ENCODE assay signal across 15 cellular contexts in genomic region chrX:106933538-106933961, GRCh38. TPM values are rescaled to one million over a fixed set of nuclear protein-coding genes. Genes with fewer than 3 reads are reported as not detected.
DNase-seq lines count a peak whose midpoint lies in the region; ATAC-seq, FAIRE-seq and TF ChIP-seq lines count a peak whose summit lies in the region.
"Had no signal": no experiment of that assay in that cellular context is flagged by ENCODE, and none has a peak within 500 bp of the region (broad histone marks: within the 10 kb centered on the region; RNA-seq: fewer than 3 reads in every experiment).

No MANE protein-coding gene starts in this region.

- H3K79me2 ChIP-seq in K562 (ENCODE audit: control insufficient read depth, insufficient read depth, low read length), result no peaks in the 10 kb centered on the region

- no peak for FAIRE-seq in K562 (lab: Jason Lieb, UNC)

- H3K27ac ChIP-seq in K562 (ENCODE audit: extremely low read depth, low read depth, low read length), result no peak overlapping the region
- H3K27ac ChIP-seq in lower lobe of right lung, result no peak overlapping the region
- H3K27ac ChIP-seq: gastrocnemius medialis had no signal

- no peak overlapping the region for H3K4me3 ChIP-seq in K562
- no peak overlapping the region for H3K4me3 ChIP-seq in lower lobe of right lung
- H3K4me3 ChIP-seq: gastrocnemius medialis had no signal

- 0% methylated on average over 2 of the region's 3 CpGs for WGBS in K562 (ENCODE audit: insufficient coverage, low coverage, missing lambda C conversion rate)

- H3K9me1 ChIP-seq in K562 (ENCODE audit: control insufficient read depth, insufficient read depth, low read length), result no peaks in the 10 kb centered on the region

- no peaks in the 10 kb centered on the region for H4K20me1 ChIP-seq in K562 (replicated peaks; ENCODE audit: control insufficient read depth, insufficient read depth, low read length)

- no peak for TF ChIP-seq RAD21 in K562 (CRISPR knock-in tag; conservative IDR thresholded peaks at IDR 0.05 in 1 of 2, IDR thresholded peaks at IDR 0.05 in 1 of 2)

- in situ Hi-C loops in K562 (cut with MboI), result no loop called here

- H3K27me3 ChIP-seq in K562 (ENCODE audit: control insufficient read depth in 2 of 2, insufficient read depth in 2 of 2, low read length in 2 of 2), result peaks cover 0 to 7% of the 10 kb centered on the region in 2 experiments; a peak in 1 of 5 replicates
- no peaks in the 10 kb centered on the region for H3K27me3 ChIP-seq in lower lobe of right lung (ENCODE audit: low read depth)
- H3K27me3 ChIP-seq: gastrocnemius medialis had no signal

- ATAC-seq in K562, result no peak
- peak; percentile 70 to 73 for ATAC-seq in lower lobe of right lung
- no peak for ATAC-seq in HG02870 (IDR thresholded peaks at IDR 0.05; ENCODE audit: unreplicated experiment)
- ATAC-seq: gastrocnemius medialis had no signal

- no peak overlapping the region for H2AFZ ChIP-seq in K562 (ENCODE audit: low read depth, low read length)

- no peak for TF ChIP-seq EP300 in K562 (IDR thresholded peaks at IDR 0.05; ENCODE audit: low read length)

- no peak for TF ChIP-seq POLR2A in K562 (conservative IDR thresholded peaks at IDR 0.05)

- H3K36me3 ChIP-seq in K562 (ENCODE audit: control insufficient read depth, insufficient read depth, low read length), result no peaks in the 10 kb centered on the region
- H3K36me3 ChIP-seq in lower lobe of right lung, result no peaks in the 10 kb centered on the region
- H3K36me3 ChIP-seq: gastrocnemius medialis had no signal

- POLR2A ChIA-PET in K562 (lab: Yijun Ruan, JAX), result no interaction called here

- H3K9me3 ChIP-seq in K562 (replicated peaks; ENCODE audit: control insufficient read depth, insufficient read depth, low read depth, low read length) (no peaks in the 10 kb centered on the region), lower lobe of right lung (no peaks in the 10 kb centered on the region)
- H3K9me3 ChIP-seq: gastrocnemius medialis had no signal

- CTCF ChIA-PET in K562 (lab: Yijun Ruan, JAX; ENCODE audit: low intra/inter-chr PET ratio), result no interaction called here

- no peak overlapping the region for H3K9ac ChIP-seq in K562 (ENCODE audit: insufficient read depth in 1 of 2, low read depth in 2 of 2, low read length in 2 of 2)

- intact Hi-C loops in K562 (cut with micrococcal nuclease) (no loop called here), lower lobe of right lung (cut with DNase I) (no loop called here)

- H3K4me2 ChIP-seq in K562 (ENCODE audit: insufficient read depth, low read length), result no peak overlapping the region

- BruUV-seq in K562 (replicated peaks; lab: Mats Ljungman, UMichigan), result no TSS peak

- TF ChIP-seq CTCF in K562 (IDR thresholded peaks at IDR 0.05 in 2 of 3, conservative IDR thresholded peaks at IDR 0.05 in 1 of 3; ENCODE audit: insufficient read depth in 2 of 3, low read depth in 1 of 3, low read length in 3 of 3), result no peak
- no peak for TF ChIP-seq CTCF in lower lobe of right lung (IDR thresholded peaks at IDR 0.05)

- DNase-seq in A172 (ENCODE audit: low spot score) (peak; percentile 47), HK-2 (ENCODE audit: unreplicated experiment) (peak; percentile 74), K562 (ENCODE audit: extremely low read depth in 1 of 4, low spot score in 3 of 4) (no peak), lower lobe of right lung (no peak), germinal center (ENCODE audit: low spot score) (no peak), amniotic stem cell (lab: John Stamatoyannopoulos, UW) (no peak)
- DNase-seq in stimulated activated CD4-positive, alpha-beta T cell treated with anti-CD3 and anti-CD28 coated beads, Interleukin-4, amount 100 ng/mL, for 4 hours, result no peak
- DNase-seq: gastrocnemius medialis, NCI-H187, retina had no signal

- H3K4me1 ChIP-seq in K562 (replicated peaks in 1 of 2; ENCODE audit: control insufficient read depth in 2 of 2, insufficient read depth in 2 of 2, low read length in 2 of 2), result no peaks in the 10 kb centered on the region; a peak in 2 of 5 replicates
- no peaks in the 10 kb centered on the region for H3K4me1 ChIP-seq in lower lobe of right lung
- H3K4me1 ChIP-seq: gastrocnemius medialis had no signal

TF ChIP-seq in K562, 482 proteins besides CTCF, POLR2A, EP300 and RAD21 (continues in another document):
- TF ChIP-seq HES1 (IDR thresholded peaks at IDR 0.05; ENCODE audit: low read depth) (peak; percentile 35; the same call in 1 of the 2 replicates), NFIC (IDR thresholded peaks at IDR 0.05) (no peak), TEAD4 (IDR thresholded peaks at IDR 0.05; ENCODE audit: low read length) (peak; percentile 25; the same call in 1 of the 2 replicates), TEAD4 (CRISPR knock-in tag; IDR thresholded peaks at IDR 0.05; ENCODE audit: borderline replicate concordance) (no peak), ELK1 (CRISPR knock-in tag; IDR thresholded peaks at IDR 0.05) (no peak), STAT5B (CRISPR knock-in tag; IDR thresholded peaks at IDR 0.05) (no peak), ZNF174 (CRISPR knock-in tag; IDR thresholded peaks at IDR 0.05) (no peak), PTBP1 (IDR thresholded peaks at IDR 0.05; ENCODE audit: low read depth, low read length) (no peak), KLF16 (IDR thresholded peaks at IDR 0.05) (peak; percentile 40; the same call in 1 of the 2 replicates)

RNA-seq across cellular contexts. Expression of gene CLDN2, which starts 13.3 kb away (rescaled TPM):
- total RNA-seq in A172 (2014; rRNA removed; shearing (Covaris generic)), result not detected in 2 replicates
- total RNA-seq in K562 (2011; cell fraction: chromatin; rRNA removed; ENCODE audit: low replicate concordance), result not detected in 2 replicates
- not detected in 2 replicates for total RNA-seq in K562 (2011; cell fraction: nucleolus; rRNA removed)
- total RNA-seq in K562 (2011; cell fraction: nucleoplasm; rRNA removed), result not detected in 2 replicates
- not detected in 2 replicates for total RNA-seq in K562 (2014; rRNA removed)
- total RNA-seq in K562 (2014; rRNA removed; fragmentation: Illumina TruSeq; extraction: Trizol), result not detected in 2 replicates
- total RNA-seq in K562 (2015; rRNA removed; fragmentation: Illumina TruSeq; extraction: Trizol), result not detected in 2 replicates
- total RNA-seq in K562 (2021), result not detected in 2 replicates
- not detected in 2 replicates for polyA plus RNA-seq in K562 (2011; rRNA removed)
- polyA plus RNA-seq in K562 (2011; cell fraction: cytosol; rRNA removed), result not detected in 2 replicates
- not detected in 2 replicates for polyA plus RNA-seq in K562 (2011; cell fraction: nucleus; rRNA removed)
- not detected in 2 replicates for polyA plus RNA-seq in K562 (2012)
- polyA plus RNA-seq in K562 (2014; fragmentation: Illumina TruSeq; extraction: Trizol), result not detected in 2 replicates
- polyA plus RNA-seq in K562 (2014; fragmentation: Nextera tagmentation; extraction: Ambion mirVana), result not detected
- polyA plus RNA-seq in K562 (2014; rRNA removed), result not detected in 2 replicates
- not detected in 2 replicates for polyA minus RNA-seq in K562 (2011; rRNA and poly(A)+ RNA removed)
- polyA minus RNA-seq in K562 (2011; cell fraction: cytosol; rRNA and poly(A)+ RNA removed), result not detected in 2 replicates
- not detected in 2 replicates for polyA minus RNA-seq in K562 (2011; cell fraction: nucleus; rRNA and poly(A)+ RNA removed)
- total RNA-seq in lower lobe of right lung, result not detected
- total RNA-seq: activated CD8-positive, alpha-beta memory T cell treated with anti-CD3 and anti-CD28 coated beads for 36 hours; T-helper 1 cell treated with Interleukin-12 subunit alpha and Interleukin-12 subunit beta and Interleukin-4 antibody, amounts not matched to agents 30 ng/mL and 1 ng/mL, for 36 hours; temporal lobe had no signal

RNA-seq across cellular contexts. Expression of gene RIPPLY1, which starts 30.4 kb away (rescaled TPM):
- total RNA-seq in A172 (2014; rRNA removed; shearing (Covaris generic)), result 0.10 TPM in 1 of 2 replicates, not detected in the other
- not detected in 2 replicates for total RNA-seq in K562 (2011; cell fraction: chromatin; rRNA removed; ENCODE audit: low replicate concordance)
- not detected in 2 replicates for total RNA-seq in K562 (2011; cell fraction: nucleolus; rRNA removed)
- not detected in 2 replicates for total RNA-seq in K562 (2011; cell fraction: nucleoplasm; rRNA removed)
- not detected in 2 replicates for total RNA-seq in K562 (2014; rRNA removed)
- not detected in 2 replicates for total RNA-seq in K562 (2014; rRNA removed; fragmentation: Illumina TruSeq; extraction: Trizol)
- not detected in 2 replicates for total RNA-seq in K562 (2015; rRNA removed; fragmentation: Illumina TruSeq; extraction: Trizol)
- not detected in 2 replicates for total RNA-seq in K562 (2021)
- not detected in 2 replicates for polyA plus RNA-seq in K562 (2011; rRNA removed)
- not detected in 2 replicates for polyA plus RNA-seq in K562 (2011; cell fraction: cytosol; rRNA removed)
- not detected in 2 replicates for polyA plus RNA-seq in K562 (2011; cell fraction: nucleus; rRNA removed)
- polyA plus RNA-seq in K562 (2012), result not detected in 2 replicates
- not detected in 2 replicates for polyA plus RNA-seq in K562 (2014; fragmentation: Illumina TruSeq; extraction: Trizol)
- polyA plus RNA-seq in K562 (2014; fragmentation: Nextera tagmentation; extraction: Ambion mirVana), result not detected
- not detected in 2 replicates for polyA plus RNA-seq in K562 (2014; rRNA removed)
- not detected in 2 replicates for polyA minus RNA-seq in K562 (2011; rRNA and poly(A)+ RNA removed)
- polyA minus RNA-seq in K562 (2011; cell fraction: cytosol; rRNA and poly(A)+ RNA removed), result not detected in 2 replicates
- polyA minus RNA-seq in K562 (2011; cell fraction: nucleus; rRNA and poly(A)+ RNA removed), result not detected in 2 replicates
- not detected for total RNA-seq in lower lobe of right lung
- total RNA-seq: activated CD8-positive, alpha-beta memory T cell treated with anti-CD3 and anti-CD28 coated beads for 36 hours; gastrocnemius medialis; mesenteric fat pad; T-helper 1 cell treated with Interleukin-12 subunit alpha and Interleukin-12 subunit beta and Interleukin-4 antibody, amounts not matched to agents 30 ng/mL and 1 ng/mL, for 36 hours had no signal

Comparison
In these comparisons a context has a peak if more than half of its experiments do, and no peak if none do; other contexts are left out.
1. DNase-seq: peak in A172 (single experiment) and HK-2 (single experiment); none in K562 (0 of 4), lower lobe of right lung (single experiment), germinal center (single experiment), amniotic stem cell (single experiment) and stimulated activated CD4-positive, alpha-beta T cell treated with anti-CD3 and anti-CD28 coated beads, Interleukin-4, amount 100 ng/mL, for 4 hours (0 of 2).
2. ATAC-seq: peak in lower lobe of right lung (2 of 2); none in K562 (single experiment) and HG02870 (single experiment).